1 cellular context compared by ENCODE assay signal in the genomic region with DNA sequence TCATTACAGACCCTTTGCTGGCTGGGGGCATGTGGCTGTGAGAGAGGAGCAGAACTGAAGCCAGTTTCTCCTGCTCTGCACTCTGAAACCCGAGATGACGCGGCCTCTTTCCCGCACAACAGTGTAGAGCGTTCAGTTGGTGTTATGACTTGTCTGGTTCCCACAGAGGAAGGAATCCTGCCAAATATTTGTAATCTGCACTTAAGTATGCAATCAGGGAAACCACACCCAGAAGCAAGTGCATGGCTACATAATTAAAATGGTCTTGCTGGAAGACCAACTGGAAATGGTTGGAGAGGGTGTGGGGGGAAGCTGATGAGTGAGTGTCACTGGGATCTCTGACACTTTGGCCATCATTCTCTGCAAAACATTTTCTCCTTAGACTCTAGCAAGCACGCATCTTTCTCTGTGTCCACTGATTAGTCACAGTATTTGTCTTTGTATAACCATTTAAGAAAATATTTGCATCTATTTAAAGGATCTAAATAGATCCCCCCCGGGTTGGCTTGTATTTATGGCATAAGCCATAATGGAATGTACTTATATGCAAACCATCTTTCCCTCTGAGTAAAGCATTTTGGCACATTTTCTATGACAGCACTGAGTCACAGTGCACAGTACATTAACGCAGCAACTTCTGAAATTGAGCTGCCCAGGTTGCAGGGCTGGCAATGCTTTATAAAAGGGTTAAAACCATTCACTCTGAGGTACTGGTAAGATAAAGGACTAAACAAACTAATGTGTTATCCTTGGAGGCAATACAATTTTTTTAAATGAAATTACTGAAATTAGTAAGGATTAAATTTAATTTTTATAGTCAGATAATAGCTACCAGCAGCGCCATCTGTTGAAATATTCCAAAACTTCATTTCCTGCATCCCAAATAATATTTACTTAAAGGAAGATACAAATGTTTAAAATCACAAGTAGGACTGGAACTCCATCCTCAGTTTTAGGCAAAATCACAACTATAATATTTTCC.
TF ChIP-seq lines count a peak whose summit lies in the region.

No MANE protein-coding gene starts in this region.

TF ChIP-seq in HEK293, 187 proteins besides CTCF, POLR2A, EP300 and RAD21 (continued from another document and continues in another):
- TF ChIP-seq, protein P1, sequence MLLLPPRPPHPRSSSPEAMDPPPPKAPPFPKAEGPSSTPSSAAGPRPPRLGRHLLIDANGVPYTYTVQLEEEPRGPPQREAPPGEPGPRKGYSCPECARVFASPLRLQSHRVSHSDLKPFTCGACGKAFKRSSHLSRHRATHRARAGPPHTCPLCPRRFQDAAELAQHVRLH (tag by site-specific recombination; IDR thresholded peaks at IDR 0.05), result no peak
- TF ChIP-seq ZBTB1 (tag by site-specific recombination; IDR thresholded peaks at IDR 0.05), result no peak
- TF ChIP-seq ZNF664 (tag by site-specific recombination; IDR thresholded peaks at IDR 0.05), result no peak
- peak; percentile 14; the same call in 1 of the 2 replicates for TF ChIP-seq KLF9 (tag by site-specific recombination; IDR thresholded peaks at IDR 0.05; ENCODE audit: low read depth)
- no peak for TF ChIP-seq MEIS1 (CRISPR knock-in tag; IDR thresholded peaks at IDR 0.05; ENCODE audit: borderline replicate concordance)
- peak; percentile 92 for TF ChIP-seq ZBTB17 (tag by site-specific recombination; IDR thresholded peaks at IDR 0.05)
- peak; percentile 84 for TF ChIP-seq KLF10 (tag by site-specific recombination; IDR thresholded peaks at IDR 0.05)
- TF ChIP-seq KLF1 (tag by site-specific recombination; IDR thresholded peaks at IDR 0.05), result peak; percentile 98
- TF ChIP-seq SP2 (tag by site-specific recombination; IDR thresholded peaks at IDR 0.05), result no peak
- TF ChIP-seq ZNF391 (tag by site-specific recombination; IDR thresholded peaks at IDR 0.05; ENCODE audit: borderline replicate concordance, low read depth), result no peak
- TF ChIP-seq ZNF18 (tag by site-specific recombination; IDR thresholded peaks at IDR 0.05), result peak; percentile 74
- peak; percentile 32; the same call in 1 of the 2 replicates for TF ChIP-seq ZNF2 (tag by site-specific recombination; IDR thresholded peaks at IDR 0.05)
- peak; percentile 39; the same call in 1 of the 2 replicates for TF ChIP-seq ZNF324 (tag by site-specific recombination; IDR thresholded peaks at IDR 0.05)
- no peak for TF ChIP-seq ZNF423 (tag by site-specific recombination; IDR thresholded peaks at IDR 0.05)
- TF ChIP-seq ZNF132 (tag by site-specific recombination; IDR thresholded peaks at IDR 0.05; ENCODE audit: borderline replicate concordance), result no peak
- no peak for TF ChIP-seq ZNF561 (tag by site-specific recombination; IDR thresholded peaks at IDR 0.05; ENCODE audit: borderline replicate concordance)
- no peak for TF ChIP-seq HOXC10 (CRISPR knock-in tag; IDR thresholded peaks at IDR 0.05)
- TF ChIP-seq ZNF776 (tag by site-specific recombination; IDR thresholded peaks at IDR 0.05; ENCODE audit: borderline replicate concordance), result no peak
- TF ChIP-seq ZBTB49 (tag by site-specific recombination; IDR thresholded peaks at IDR 0.05; ENCODE audit: low read depth), result no peak
- TF ChIP-seq KLF8 (tag by site-specific recombination; IDR thresholded peaks at IDR 0.05), result peak; percentile 49
- TF ChIP-seq SP3 (tag by site-specific recombination; IDR thresholded peaks at IDR 0.05), result no peak
- TF ChIP-seq GLIS1 (tag by site-specific recombination; IDR thresholded peaks at IDR 0.05), result peak; percentile 75
- TF ChIP-seq ZNF366 (tag by site-specific recombination; conservative IDR thresholded peaks at IDR 0.05), result peak; percentile 72
- TF ChIP-seq ZNF174 (tag by site-specific recombination; IDR thresholded peaks at IDR 0.05), result no peak
- TF ChIP-seq, protein P2, sequence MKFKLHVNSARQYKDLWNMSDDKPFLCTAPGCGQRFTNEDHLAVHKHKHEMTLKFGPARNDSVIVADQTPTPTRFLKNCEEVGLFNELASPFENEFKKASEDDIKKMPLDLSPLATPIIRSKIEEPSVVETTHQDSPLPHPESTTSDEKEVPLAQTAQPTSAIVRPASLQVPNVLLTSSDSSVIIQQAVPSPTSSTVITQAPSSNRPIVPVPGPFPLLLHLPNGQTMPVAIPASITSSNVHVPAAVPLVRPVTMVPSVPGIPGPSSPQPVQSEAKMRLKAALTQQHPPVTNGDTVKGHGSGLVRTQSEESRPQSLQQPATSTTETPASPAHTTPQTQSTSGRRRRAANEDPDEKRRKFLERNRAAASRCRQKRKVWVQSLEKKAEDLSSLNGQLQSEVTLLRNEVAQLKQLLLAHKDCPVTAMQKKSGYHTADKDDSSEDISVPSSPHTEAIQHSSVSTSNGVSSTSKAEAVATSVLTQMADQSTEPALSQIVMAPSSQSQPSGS (tag by site-specific recombination; IDR thresholded peaks at IDR 0.05; ENCODE audit: low read depth), result peak; percentile 8; the same call in 1 of the 2 replicates
- TF ChIP-seq ZNF488 (tag by site-specific recombination; IDR thresholded peaks at IDR 0.05), result no peak
- no peak for TF ChIP-seq BCL11B (tag by site-specific recombination; IDR thresholded peaks at IDR 0.05; ENCODE audit: low read depth)
- no peak for TF ChIP-seq ZNF791 (tag by site-specific recombination; IDR thresholded peaks at IDR 0.05)
- TF ChIP-seq ZNF624 (tag by site-specific recombination; IDR thresholded peaks at IDR 0.05), result no peak
- TF ChIP-seq ZFHX2 (tag by site-specific recombination; conservative IDR thresholded peaks at IDR 0.05), result no peak
- TF ChIP-seq ZNF660 (tag by site-specific recombination; IDR thresholded peaks at IDR 0.05), result no peak; the same call in 1 of the 2 replicates
- TF ChIP-seq ZNF140 (tag by site-specific recombination; IDR thresholded peaks at IDR 0.05), result no peak
- TF ChIP-seq, protein P3, sequence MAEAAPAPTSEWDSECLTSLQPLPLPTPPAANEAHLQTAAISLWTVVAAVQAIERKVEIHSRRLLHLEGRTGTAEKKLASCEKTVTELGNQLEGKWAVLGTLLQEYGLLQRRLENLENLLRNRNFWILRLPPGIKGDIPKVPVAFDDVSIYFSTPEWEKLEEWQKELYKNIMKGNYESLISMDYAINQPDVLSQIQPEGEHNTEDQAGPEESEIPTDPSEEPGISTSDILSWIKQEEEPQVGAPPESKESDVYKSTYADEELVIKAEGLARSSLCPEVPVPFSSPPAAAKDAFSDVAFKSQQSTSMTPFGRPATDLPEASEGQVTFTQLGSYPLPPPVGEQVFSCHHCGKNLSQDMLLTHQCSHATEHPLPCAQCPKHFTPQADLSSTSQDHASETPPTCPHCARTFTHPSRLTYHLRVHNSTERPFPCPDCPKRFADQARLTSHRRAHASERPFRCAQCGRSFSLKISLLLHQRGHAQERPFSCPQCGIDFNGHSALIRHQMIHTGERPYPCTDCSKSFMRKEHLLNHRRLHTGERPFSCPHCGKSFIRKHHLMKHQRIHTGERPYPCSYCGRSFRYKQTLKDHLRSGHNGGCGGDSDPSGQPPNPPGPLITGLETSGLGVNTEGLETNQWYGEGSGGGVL (tag by site-specific recombination; IDR thresholded peaks at IDR 0.05), result peak; percentile 75; the same call in 1 of the 2 replicates
- no peak for TF ChIP-seq ZNF146 (tag by site-specific recombination; IDR thresholded peaks at IDR 0.05)
- TF ChIP-seq ZNF777 (tag by site-specific recombination; IDR thresholded peaks at IDR 0.05; ENCODE audit: borderline replicate concordance), result no peak
- TF ChIP-seq ZNF514 (tag by site-specific recombination; IDR thresholded peaks at IDR 0.05), result no peak
- TF ChIP-seq ZNF394 (tag by site-specific recombination; IDR thresholded peaks at IDR 0.05; ENCODE audit: borderline replicate concordance), result peak; percentile 75; the same call in 1 of the 2 replicates
- TF ChIP-seq ZNF48 (tag by site-specific recombination; IDR thresholded peaks at IDR 0.05), result no peak
- TF ChIP-seq OVOL3 (tag by site-specific recombination; IDR thresholded peaks at IDR 0.05), result no peak
- no peak for TF ChIP-seq ZNF239 (tag by site-specific recombination; IDR thresholded peaks at IDR 0.05)
- no peak for TF ChIP-seq ZFP41 (tag by site-specific recombination; IDR thresholded peaks at IDR 0.05; ENCODE audit: borderline replicate concordance)
- TF ChIP-seq ZNF16 (tag by site-specific recombination; IDR thresholded peaks at IDR 0.05; ENCODE audit: low read depth), result no peak
- peak; percentile 47; the same call in 1 of the 2 replicates for TF ChIP-seq ZNF76 (tag by site-specific recombination; IDR thresholded peaks at IDR 0.05; ENCODE audit: borderline replicate concordance, low read depth)
- no peak for TF ChIP-seq ZBTB48 (tag by site-specific recombination; IDR thresholded peaks at IDR 0.05)
- TF ChIP-seq OSR2 (tag by site-specific recombination; IDR thresholded peaks at IDR 0.05), result peak; percentile 97
- TF ChIP-seq, protein P4, sequence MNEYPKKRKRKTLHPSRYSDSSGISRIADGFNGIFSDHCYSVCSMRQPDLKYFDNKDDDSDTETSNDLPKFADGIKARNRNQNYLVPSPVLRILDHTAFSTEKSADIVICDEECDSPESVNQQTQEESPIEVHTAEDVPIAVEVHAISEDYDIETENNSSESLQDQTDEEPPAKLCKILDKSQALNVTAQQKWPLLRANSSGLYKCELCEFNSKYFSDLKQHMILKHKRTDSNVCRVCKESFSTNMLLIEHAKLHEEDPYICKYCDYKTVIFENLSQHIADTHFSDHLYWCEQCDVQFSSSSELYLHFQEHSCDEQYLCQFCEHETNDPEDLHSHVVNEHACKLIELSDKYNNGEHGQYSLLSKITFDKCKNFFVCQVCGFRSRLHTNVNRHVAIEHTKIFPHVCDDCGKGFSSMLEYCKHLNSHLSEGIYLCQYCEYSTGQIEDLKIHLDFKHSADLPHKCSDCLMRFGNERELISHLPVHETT (tag by site-specific recombination; IDR thresholded peaks at IDR 0.05), result peak; percentile 46; the same call in 1 of the 2 replicates
- TF ChIP-seq, protein P5, sequence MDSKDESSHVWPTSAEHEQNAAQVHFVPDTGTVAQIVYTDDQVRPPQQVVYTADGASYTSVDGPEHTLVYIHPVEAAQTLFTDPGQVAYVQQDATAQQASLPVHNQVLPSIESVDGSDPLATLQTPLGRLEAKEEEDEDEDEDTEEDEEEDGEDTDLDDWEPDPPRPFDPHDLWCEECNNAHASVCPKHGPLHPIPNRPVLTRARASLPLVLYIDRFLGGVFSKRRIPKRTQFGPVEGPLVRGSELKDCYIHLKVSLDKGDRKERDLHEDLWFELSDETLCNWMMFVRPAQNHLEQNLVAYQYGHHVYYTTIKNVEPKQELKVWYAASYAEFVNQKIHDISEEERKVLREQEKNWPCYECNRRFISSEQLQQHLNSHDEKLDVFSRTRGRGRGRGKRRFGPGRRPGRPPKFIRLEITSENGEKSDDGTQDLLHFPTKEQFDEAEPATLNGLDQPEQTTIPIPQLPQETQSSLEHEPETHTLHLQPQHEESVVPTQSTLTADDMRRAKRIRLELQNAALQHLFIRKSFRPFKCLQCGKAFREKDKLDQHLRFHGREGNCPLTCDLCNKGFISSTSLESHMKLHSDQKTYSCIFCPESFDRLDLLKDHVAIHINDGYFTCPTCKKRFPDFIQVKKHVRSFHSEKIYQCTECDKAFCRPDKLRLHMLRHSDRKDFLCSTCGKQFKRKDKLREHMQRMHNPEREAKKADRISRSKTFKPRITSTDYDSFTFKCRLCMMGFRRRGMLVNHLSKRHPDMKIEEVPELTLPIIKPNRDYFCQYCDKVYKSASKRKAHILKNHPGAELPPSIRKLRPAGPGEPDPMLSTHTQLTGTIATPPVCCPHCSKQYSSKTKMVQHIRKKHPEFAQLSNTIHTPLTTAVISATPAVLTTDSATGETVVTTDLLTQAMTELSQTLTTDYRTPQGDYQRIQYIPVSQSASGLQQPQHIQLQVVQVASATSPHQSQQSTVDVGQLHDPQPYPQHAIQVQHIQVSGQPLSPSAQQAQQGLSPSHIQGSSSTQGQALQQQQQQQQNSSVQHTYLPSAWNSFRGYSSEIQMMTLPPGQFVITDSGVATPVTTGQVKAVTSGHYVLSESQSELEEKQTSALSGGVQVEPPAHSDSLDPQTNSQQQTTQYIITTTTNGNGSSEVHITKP (tag by site-specific recombination; IDR thresholded peaks at IDR 0.05), result peak; percentile 99
- TF ChIP-seq ZNF658 (tag by site-specific recombination; IDR thresholded peaks at IDR 0.05), result no peak
